ENCODE assay signal across 23 cellular contexts in genomic region chr15:83512459-83512858, GRCh38.
A peak's percentile ranks its signal among the peaks of the same experiment; 100 is the strongest.
DNase-seq lines count a peak whose midpoint lies in the region; ATAC-seq and TF ChIP-seq lines count a peak whose summit lies in the region.
"Had no signal": no experiment of that assay in that cellular context is flagged by ENCODE, and none has a peak within 500 bp of the region (broad histone marks: within the 10 kb centered on the region; RNA-seq: fewer than 3 reads in every experiment).

No MANE protein-coding gene starts in this region.

- H3K9ac ChIP-seq in H9 (ENCODE audit: extremely low read depth, insufficient read length, low read length) (no peak overlapping the region), endodermal cell (ENCODE audit: extremely low read depth, low read length, poor library complexity, severe bottlenecking) (no peak overlapping the region), mesendoderm (ENCODE audit: low read length) (no peak overlapping the region)

- H4K5ac ChIP-seq in H9 (ENCODE audit: insufficient read length, low read depth, low read length) (no peak overlapping the region), mesendoderm (ENCODE audit: low read length) (no peak overlapping the region)

- no peak overlapping the region for H2BK120ac ChIP-seq in H9 (ENCODE audit: low read depth, low read length, poor library complexity, severe bottlenecking)
- no peak overlapping the region for H2BK120ac ChIP-seq in mesendoderm (ENCODE audit: low read depth, low read length)

- H3K4me1 Mint-ChIP-seq in H9 (peaks cover 14 to 23% of the 10 kb centered on the region in 2 experiments), endodermal cell (peaks cover 7% of the 10 kb centered on the region)

- H3K23ac ChIP-seq in H9 (ENCODE audit: insufficient read length, low read depth, low read length) (no peak overlapping the region), mesendoderm (ENCODE audit: low read length) (no peak overlapping the region)

- H3K56ac ChIP-seq in H9 (ENCODE audit: insufficient read length, low read depth, low read length), result no peak overlapping the region
- no peak overlapping the region for H3K56ac ChIP-seq in mesendoderm (ENCODE audit: low read length)

- no peak overlapping the region for H3K4me3 Mint-ChIP-seq in H9
- no peak overlapping the region for H3K4me3 Mint-ChIP-seq in endodermal cell

- H3K18ac ChIP-seq in H9 (ENCODE audit: insufficient read length, low read depth, low read length), result no peak overlapping the region
- H3K18ac ChIP-seq in mesendoderm (ENCODE audit: low read length), result peak overlapping the region; percentile 40

- no peak overlapping the region for H2BK20ac ChIP-seq in H9 (ENCODE audit: low read depth, low read length, poor library complexity, severe bottlenecking)

- H3K27me3 Mint-ChIP-seq in H9 (ENCODE audit: low read depth), result peaks cover 15% of the 10 kb centered on the region
- H3K27me3 Mint-ChIP-seq in endodermal cell (ENCODE audit: insufficient read depth), result peaks cover 2% of the 10 kb centered on the region

- H2BK15ac ChIP-seq in H9 (ENCODE audit: low read depth, low read length) (no peak overlapping the region), mesendoderm (replicated peaks; ENCODE audit: low read depth) (no peak overlapping the region)

- no peak overlapping the region for H2AFZ ChIP-seq in H9 (ENCODE audit: low read length)
- H2AFZ ChIP-seq: PC-9 had no signal

- no peaks in the 10 kb centered on the region for H3K9me3 Mint-ChIP-seq in H9
- no peaks in the 10 kb centered on the region for H3K9me3 Mint-ChIP-seq in endodermal cell

- H3K79me2 ChIP-seq in H9 (ENCODE audit: insufficient read depth, low read length) (no peaks in the 10 kb centered on the region; the same call in 1 of the 2 replicates), mesendoderm (ENCODE audit: control insufficient read depth, insufficient read depth, low read length) (no peaks in the 10 kb centered on the region)

- no peaks in the 10 kb centered on the region for H3K23me2 ChIP-seq in H9 (ENCODE audit: insufficient read length, low read depth, low read length, poor library complexity, severe bottlenecking)

- TF ChIP-seq POLR2A in GM18505 (IDR thresholded peaks at IDR 0.05; ENCODE audit: borderline replicate concordance, extremely low read depth, insufficient read depth, insufficient read length), result no peak

- H4K8ac ChIP-seq in H9 (replicated peaks; ENCODE audit: insufficient read length, low read depth, low read length) (no peak overlapping the region), mesendoderm (ENCODE audit: low read depth, low read length) (no peak overlapping the region)

- DNase-seq in H9 (peak; percentile 42), endodermal cell (peak; percentile 58), mesendoderm (peak; percentile 53), superior temporal gyrus (ENCODE audit: extremely low spot score) (peak; percentile 22), NCI-H226 (no peak)
- no peak for DNase-seq in activated CD8-positive, alpha-beta memory T cell treated with anti-CD3 and anti-CD28 coated beads for 24 hours
- DNase-seq: Calu3; DND-41; Kasumi-1; NCI-H1092 treated with DMSO at 0.1 percent for 48 hours; NCI-H1436 treated with DMSO at 0.1 percent for 48 hours; NCI-H187 treated with DMSO at 0.1 percent for 48 hours; NCI-H2107; NCI-H446; NCI-H524 treated with DMSO at 0.1 percent for 48 hours; NCI-H82; NK-92 treated with Interleukin-12 subunit alpha and Interleukin-12 subunit beta, amount 100 ng/mL, for 24 hours; PC-9; SJCRH30 had no signal

- no peak overlapping the region for H3K14ac ChIP-seq in H9 (ENCODE audit: insufficient read depth, low read length)

- no peak overlapping the region for H3K4me3 ChIP-seq in endodermal cell (ENCODE audit: low read length)
- no peak overlapping the region for H3K4me3 ChIP-seq in mesendoderm (ENCODE audit: low read length)
- H3K4me3 ChIP-seq: K562, PC-9, SJCRH30 had no signal

- no peaks in the 10 kb centered on the region for H3K27me3 ChIP-seq in H9 (ENCODE audit: insufficient read depth, low read length)
- no peaks in the 10 kb centered on the region for H3K27me3 ChIP-seq in endodermal cell (ENCODE audit: control insufficient read depth, insufficient read depth, low read length, poor library complexity, severe bottlenecking)
- H3K27me3 ChIP-seq in mesendoderm (ENCODE audit: insufficient read depth, low read length, poor library complexity), result no peaks in the 10 kb centered on the region

- no peak for TF ChIP-seq CTCF in H9 (conservative IDR thresholded peaks at IDR 0.05)
- TF ChIP-seq CTCF in endodermal cell (conservative IDR thresholded peaks at IDR 0.05), result no peak

- no peak overlapping the region for H4K91ac ChIP-seq in H9 (ENCODE audit: insufficient read length, low read depth, low read length)

- H3K36me3 ChIP-seq in endodermal cell (ENCODE audit: control insufficient read depth, insufficient read depth, low read length), result no peaks in the 10 kb centered on the region
- no peaks in the 10 kb centered on the region for H3K36me3 ChIP-seq in mesendoderm (ENCODE audit: control insufficient read depth, insufficient read depth, low read length)
- H3K36me3 ChIP-seq: SJCRH30 had no signal

- H3T11ph ChIP-seq in H9 (ENCODE audit: low read length), result no peak overlapping the region

- WGBS in H9 (ENCODE audit: extremely low coverage, insufficient read length, low lambda C conversion rate), result no CpG with 5 or more reads among the region's 8 CpGs
- 63 to 75% methylated on average over 6 to 8 of the region's 8 CpGs for WGBS in endodermal cell (ENCODE audit: insufficient coverage in 1 of 2, insufficient read length in 1 of 2), 2 experiments
- no CpG with 5 or more reads among the region's 8 CpGs for WGBS in mesendoderm (ENCODE audit: extremely low coverage, insufficient coverage, low lambda C conversion rate)

- H3K27ac Mint-ChIP-seq in H9, result no peak overlapping the region
- H3K27ac Mint-ChIP-seq in endodermal cell, result no peak overlapping the region

- H2AK5ac ChIP-seq in H9 (ENCODE audit: insufficient read length, low read length) (no peak overlapping the region), mesendoderm (ENCODE audit: low read length) (no peak overlapping the region)

- no peak overlapping the region for H2BK12ac ChIP-seq in H9 (ENCODE audit: insufficient read length, low read depth, low read length)

- no peaks in the 10 kb centered on the region for H4K20me1 ChIP-seq in H9 (ENCODE audit: control insufficient read depth, insufficient read depth, insufficient read length)

- no peak for ATAC-seq in HG03039 (IDR thresholded peaks at IDR 0.05; ENCODE audit: unreplicated experiment)
- no peak for ATAC-seq in GM18505 (IDR thresholded peaks at IDR 0.05; ENCODE audit: unreplicated experiment)
- ATAC-seq: K562, Right ventricle myocardium inferior had no signal

- H3K4me2 ChIP-seq in H9 (ENCODE audit: insufficient read depth, insufficient read length, low read length) (no peak overlapping the region), mesendoderm (ENCODE audit: low read length) (no peak overlapping the region)
- H3K4me2 ChIP-seq: PC-9 had no signal

- H3K4me1 ChIP-seq in H9 (ENCODE audit: insufficient read depth, low read length), result no peaks in the 10 kb centered on the region; the same call in 1 of the 2 replicates
- no peaks in the 10 kb centered on the region for H3K4me1 ChIP-seq in endodermal cell (ENCODE audit: control insufficient read depth, insufficient read depth, low read length)
- H3K4me1 ChIP-seq in mesendoderm (ENCODE audit: control insufficient read depth, low read depth, low read length), result peaks cover 2% of the 10 kb centered on the region
- H3K4me1 ChIP-seq: SJCRH30 had no signal

- no peak overlapping the region for H3K27ac ChIP-seq in H9 (ENCODE audit: insufficient read length, low read depth, low read length)
- no peak overlapping the region for H3K27ac ChIP-seq in endodermal cell (ENCODE audit: low read depth, low read length)
- H3K27ac ChIP-seq in mesendoderm (ENCODE audit: low read depth, low read length), result no peak overlapping the region
- H3K27ac ChIP-seq: PC-9, SJCRH30 had no signal

- no peak overlapping the region for H2BK5ac ChIP-seq in H9 (ENCODE audit: insufficient read length, low read length)
- no peak overlapping the region for H2BK5ac ChIP-seq in mesendoderm (ENCODE audit: low read length)

- H3K36me3 Mint-ChIP-seq in H9 (ENCODE audit: insufficient read depth in 1 of 3, low read depth in 3 of 3) (no peaks in the 10 kb centered on the region; a peak in 1 of 7 replicates), endodermal cell (ENCODE audit: low read depth) (no peaks in the 10 kb centered on the region)

- no peaks in the 10 kb centered on the region for H3K79me1 ChIP-seq in H9 (ENCODE audit: insufficient read depth, low read depth, low read length, poor library complexity, severe bottlenecking)
- H3K79me1 ChIP-seq in mesendoderm (ENCODE audit: low read length), result peaks cover 2% of the 10 kb centered on the region

- no peaks in the 10 kb centered on the region for H3K9me3 ChIP-seq in H9 (ENCODE audit: control insufficient read depth, low read depth, low read length)
- H3K9me3 ChIP-seq in endodermal cell (ENCODE audit: control insufficient read depth, low read length), result no peaks in the 10 kb centered on the region
- H3K9me3 ChIP-seq: SJCRH30 had no signal

- H3K4ac ChIP-seq in H9 (ENCODE audit: low read depth, low read length), result no peak overlapping the region
- H3K4ac ChIP-seq in mesendoderm (ENCODE audit: low read depth, low read length), result no peak overlapping the region

Comparison
In these comparisons a context has a peak if more than half of its experiments do, and no peak if none do; other contexts are left out.
1. DNase-seq: peak in H9 (single experiment), endodermal cell (single experiment), mesendoderm (single experiment) and superior temporal gyrus (single experiment); none in activated CD8-positive, alpha-beta memory T cell treated with anti-CD3 and anti-CD28 coated beads for 24 hours (single experiment) and NCI-H226 (single experiment).